23 cellular contexts compared by ENCODE assay signal in the genomic region with DNA sequence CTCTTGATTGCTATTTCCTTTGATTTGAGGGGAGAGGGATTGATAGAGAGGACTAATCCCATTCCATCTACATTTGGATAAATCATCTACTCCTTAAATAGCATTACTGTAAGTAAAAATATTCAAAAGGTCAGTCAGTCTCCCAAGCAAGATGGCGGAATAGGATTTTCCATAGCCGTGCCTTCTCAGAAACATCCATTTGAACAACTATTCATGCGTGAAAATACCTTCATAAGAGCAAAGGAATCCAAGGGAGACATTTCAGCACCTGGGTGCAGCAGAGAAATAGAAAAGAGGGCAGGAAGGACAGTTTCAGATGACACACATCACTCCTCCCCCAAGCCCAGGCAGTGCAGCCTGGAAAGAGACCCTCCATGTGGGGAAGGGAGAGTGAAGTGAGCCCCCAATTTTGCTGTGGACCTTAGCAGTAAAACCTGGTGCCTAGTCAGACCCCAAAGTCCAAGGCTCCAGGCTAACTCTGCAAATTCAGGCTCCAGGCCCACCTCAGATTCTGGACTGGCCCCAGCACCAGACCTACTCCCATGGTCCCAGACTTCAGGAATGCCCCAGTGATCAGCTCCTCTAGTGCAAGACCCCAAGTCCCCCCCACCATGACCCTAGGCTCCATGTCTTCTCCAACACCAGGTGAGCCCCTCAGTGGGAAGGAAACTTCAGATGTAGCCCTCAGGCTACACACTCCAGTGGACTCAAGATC.
"Had no signal": no experiment of that assay in that cellular context is flagged by ENCODE, and none has a peak within 500 bp of the region (broad histone marks: within the 10 kb centered on the region; RNA-seq: fewer than 3 reads in every experiment).

No MANE protein-coding gene starts in this region.

- H3K27ac ChIP-seq: coronary artery, neural progenitor cell, parathyroid adenoma, psoas muscle, stomach, thoracic aorta, transverse colon had no signal

- H3K4me3 Mint-ChIP-seq: naive thymus-derived CD4-positive, alpha-beta T cell; neural progenitor cell had no signal

- DNase-seq: caudate nucleus; effector CD8-positive, alpha-beta T cell; islet precursor cell; left colon; left ventricle myocardium superior; mesendoderm; naive thymus-derived CD4-positive, alpha-beta T cell; occipital lobe; psoas muscle; small intestine; stimulated activated CD4-positive, alpha-beta T cell treated with anti-CD3 and anti-CD28 coated beads, Interleukin-12 subunit alpha, Interleukin-12 subunit beta, amount 100 ng/mL, for 4 hours; stimulated activated naive CD4-positive, alpha-beta T cell; stomach; substantia nigra; transverse colon had no signal

- H3K9me3 Mint-ChIP-seq: naive thymus-derived CD4-positive, alpha-beta T cell; neural progenitor cell had no signal

- H3K4me1 Mint-ChIP-seq: neural progenitor cell had no signal

- H3K4me3 ChIP-seq: coronary artery, lung, neural progenitor cell, psoas muscle, stomach, thoracic aorta, transverse colon had no signal

- H3K27ac Mint-ChIP-seq: naive thymus-derived CD4-positive, alpha-beta T cell; neural progenitor cell had no signal

- H3K36me3 Mint-ChIP-seq: naive thymus-derived CD4-positive, alpha-beta T cell; neural progenitor cell had no signal

- FAIRE-seq: endometrium, frontal cortex, small intestine had no signal

- ATAC-seq: esophagus mucosa; left colon; left ventricle myocardium superior; naive thymus-derived CD4-positive, alpha-beta T cell; psoas muscle had no signal
